17 cellular contexts compared by ENCODE assay signal in the genomic region with DNA sequence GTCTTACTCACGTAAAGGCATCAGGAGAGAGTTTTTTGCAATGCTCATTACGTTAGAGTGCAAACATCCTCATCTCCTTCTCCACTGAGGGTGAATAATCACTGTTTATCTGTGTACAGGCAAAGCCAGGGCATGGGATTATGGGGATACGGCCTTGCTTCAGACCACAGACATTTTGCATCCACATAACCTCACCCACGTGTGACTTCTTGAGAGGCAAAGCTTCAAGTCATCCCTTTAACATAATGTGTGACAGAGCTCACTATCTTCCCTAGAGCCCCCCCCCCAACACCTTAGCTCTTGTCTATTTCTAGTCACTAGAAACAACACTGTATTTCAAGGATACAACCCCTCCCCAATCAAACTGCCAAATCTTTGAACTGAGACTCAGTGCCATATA. TPM values are rescaled to one million over a fixed set of nuclear protein-coding genes. Genes with fewer than 3 reads are reported as not detected.
"Had no signal": no experiment of that assay in that cellular context is flagged by ENCODE, and none has a peak within 500 bp of the region (broad histone marks: within the 10 kb centered on the region; RNA-seq: fewer than 3 reads in every experiment).

No MANE protein-coding gene starts in this region.

RNA-seq across cellular contexts. Expression of a gene that starts 20.6 kb away (rescaled TPM):
- total RNA-seq: cerebellum, colonic mucosa, esophagus squamous epithelium, frontal cortex, kidney epithelial cell, left colon, left ventricle myocardium inferior, myocyte, natural killer cell, occipital lobe, psoas muscle had no signal
- polyA plus RNA-seq: mammary epithelial cell, neural cell had no signal

RNA-seq across cellular contexts. Expression of a gene that starts 22.5 kb away (rescaled TPM):
- total RNA-seq: cerebellum, myocyte, occipital lobe, skeletal muscle tissue had no signal
- polyA plus RNA-seq: neural cell had no signal

RNA-seq across cellular contexts. Expression of a gene that starts 27.0 kb away (rescaled TPM):
- total RNA-seq: frontal cortex, myocyte, occipital lobe, skeletal muscle tissue had no signal
- polyA plus RNA-seq: neural cell had no signal

RNA-seq across cellular contexts. Expression of a gene that starts 52.2 kb away (rescaled TPM):
- total RNA-seq: colonic mucosa, left colon, left ventricle myocardium inferior, mammary epithelial cell, mesenteric fat pad, myocyte, natural killer cell, occipital lobe, psoas muscle, right cardiac atrium, tibial nerve had no signal
- polyA plus RNA-seq: mammary epithelial cell, neural cell had no signal
